In the genomic region with DNA sequence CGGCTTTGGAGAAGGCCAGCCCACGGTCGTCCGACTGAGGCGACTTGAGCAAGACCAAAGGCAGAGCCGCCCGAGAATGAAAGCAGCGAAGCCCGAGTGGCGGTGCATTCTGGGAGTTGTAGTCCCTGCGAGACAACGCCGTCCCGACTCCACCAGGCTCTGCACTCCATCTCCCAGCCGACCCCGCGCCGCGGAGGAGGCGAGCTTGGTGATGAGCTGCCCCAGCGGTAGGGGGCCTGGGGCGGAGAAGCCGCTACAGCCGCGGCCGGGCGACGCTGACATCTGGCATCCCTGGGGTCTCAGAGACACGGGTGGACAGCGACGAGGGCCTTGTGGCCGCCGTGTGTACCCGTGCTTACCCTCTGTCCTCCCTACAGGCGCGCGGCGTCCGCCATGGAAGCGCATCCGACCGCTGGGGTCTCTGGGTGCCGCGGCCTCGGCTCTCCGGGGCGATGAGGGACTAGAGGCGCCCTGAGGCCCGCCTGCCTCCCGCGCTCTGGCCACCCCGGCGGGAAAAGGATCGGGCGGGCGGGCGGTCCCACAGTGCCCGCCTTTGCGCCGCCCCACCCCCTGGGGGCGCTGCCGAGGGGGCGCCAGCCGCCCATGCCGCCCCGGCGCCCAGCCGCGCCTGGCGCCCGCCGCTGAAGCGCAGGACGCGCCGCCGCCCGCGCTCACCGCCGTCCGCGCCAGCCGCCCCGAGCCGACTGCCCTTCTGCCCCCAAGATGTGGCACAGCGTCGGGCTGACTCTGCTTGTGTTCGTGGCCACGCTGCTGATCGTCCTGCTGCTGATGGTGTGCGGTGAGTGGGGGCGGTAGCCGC, we compare ENCODE assay signal across 1 cellular context.
TF ChIP-seq lines count a peak whose summit lies in the region.

SMIM13 (plus strand) TSS at position 244 of the 820 bp plus-strand sequence; CDS start at position 724, 480 bp downstream.

TF ChIP-seq in HEK293, 187 proteins besides CTCF, POLR2A, EP300 and RAD21 (continued from another document and continues in another):
- TF ChIP-seq, protein P1, sequence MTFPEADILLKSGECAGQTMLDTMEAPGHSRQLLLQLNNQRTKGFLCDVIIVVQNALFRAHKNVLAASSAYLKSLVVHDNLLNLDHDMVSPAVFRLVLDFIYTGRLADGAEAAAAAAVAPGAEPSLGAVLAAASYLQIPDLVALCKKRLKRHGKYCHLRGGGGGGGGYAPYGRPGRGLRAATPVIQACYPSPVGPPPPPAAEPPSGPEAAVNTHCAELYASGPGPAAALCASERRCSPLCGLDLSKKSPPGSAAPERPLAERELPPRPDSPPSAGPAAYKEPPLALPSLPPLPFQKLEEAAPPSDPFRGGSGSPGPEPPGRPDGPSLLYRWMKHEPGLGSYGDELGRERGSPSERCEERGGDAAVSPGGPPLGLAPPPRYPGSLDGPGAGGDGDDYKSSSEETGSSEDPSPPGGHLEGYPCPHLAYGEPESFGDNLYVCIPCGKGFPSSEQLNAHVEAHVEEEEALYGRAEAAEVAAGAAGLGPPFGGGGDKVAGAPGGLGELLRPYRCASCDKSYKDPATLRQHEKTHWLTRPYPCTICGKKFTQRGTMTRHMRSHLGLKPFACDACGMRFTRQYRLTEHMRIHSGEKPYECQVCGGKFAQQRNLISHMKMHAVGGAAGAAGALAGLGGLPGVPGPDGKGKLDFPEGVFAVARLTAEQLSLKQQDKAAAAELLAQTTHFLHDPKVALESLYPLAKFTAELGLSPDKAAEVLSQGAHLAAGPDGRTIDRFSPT (tag by site-specific recombination; IDR thresholded peaks at IDR 0.05) = peak; percentile 41
- TF ChIP-seq, protein P2, sequence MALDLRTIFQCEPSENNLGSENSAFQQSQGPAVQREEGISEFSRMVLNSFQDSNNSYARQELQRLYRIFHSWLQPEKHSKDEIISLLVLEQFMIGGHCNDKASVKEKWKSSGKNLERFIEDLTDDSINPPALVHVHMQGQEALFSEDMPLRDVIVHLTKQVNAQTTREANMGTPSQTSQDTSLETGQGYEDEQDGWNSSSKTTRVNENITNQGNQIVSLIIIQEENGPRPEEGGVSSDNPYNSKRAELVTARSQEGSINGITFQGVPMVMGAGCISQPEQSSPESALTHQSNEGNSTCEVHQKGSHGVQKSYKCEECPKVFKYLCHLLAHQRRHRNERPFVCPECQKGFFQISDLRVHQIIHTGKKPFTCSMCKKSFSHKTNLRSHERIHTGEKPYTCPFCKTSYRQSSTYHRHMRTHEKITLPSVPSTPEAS (tag by site-specific recombination; IDR thresholded peaks at IDR 0.05) = 0 out of 2 replicates have a peak, but pooled peaks have one; percentile 11
- peak; percentile 94 for TF ChIP-seq ZBTB20 (tag by site-specific recombination; IDR thresholded peaks at IDR 0.05)
- no peak for TF ChIP-seq ZBTB1 (tag by site-specific recombination; IDR thresholded peaks at IDR 0.05)
- TF ChIP-seq, protein P3, sequence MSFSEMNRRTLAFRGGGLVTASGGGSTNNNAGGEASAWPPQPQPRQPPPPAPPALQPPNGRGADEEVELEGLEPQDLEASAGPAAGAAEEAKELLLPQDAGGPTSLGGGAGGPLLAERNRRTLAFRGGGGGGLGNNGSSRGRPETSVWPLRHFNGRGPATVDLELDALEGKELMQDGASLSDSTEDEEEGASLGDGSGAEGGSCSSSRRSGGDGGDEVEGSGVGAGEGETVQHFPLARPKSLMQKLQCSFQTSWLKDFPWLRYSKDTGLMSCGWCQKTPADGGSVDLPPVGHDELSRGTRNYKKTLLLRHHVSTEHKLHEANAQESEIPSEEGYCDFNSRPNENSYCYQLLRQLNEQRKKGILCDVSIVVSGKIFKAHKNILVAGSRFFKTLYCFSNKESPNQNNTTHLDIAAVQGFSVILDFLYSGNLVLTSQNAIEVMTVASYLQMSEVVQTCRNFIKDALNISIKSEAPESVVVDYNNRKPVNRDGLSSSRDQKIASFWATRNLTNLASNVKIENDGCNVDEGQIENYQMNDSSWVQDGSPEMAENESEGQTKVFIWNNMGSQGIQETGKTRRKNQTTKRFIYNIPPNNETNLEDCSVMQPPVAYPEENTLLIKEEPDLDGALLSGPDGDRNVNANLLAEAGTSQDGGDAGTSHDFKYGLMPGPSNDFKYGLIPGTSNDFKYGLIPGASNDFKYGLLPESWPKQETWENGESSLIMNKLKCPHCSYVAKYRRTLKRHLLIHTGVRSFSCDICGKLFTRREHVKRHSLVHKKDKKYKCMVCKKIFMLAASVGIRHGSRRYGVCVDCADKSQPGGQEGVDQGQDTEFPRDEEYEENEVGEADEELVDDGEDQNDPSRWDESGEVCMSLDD (tag by site-specific recombination; IDR thresholded peaks at IDR 0.05) = peak; percentile 89
- TF ChIP-seq KLF9 (tag by site-specific recombination; IDR thresholded peaks at IDR 0.05; ENCODE audit: low read depth) = no peak
- TF ChIP-seq ZNF549 (tag by site-specific recombination; IDR thresholded peaks at IDR 0.05) = no peak
- TF ChIP-seq, protein P4, sequence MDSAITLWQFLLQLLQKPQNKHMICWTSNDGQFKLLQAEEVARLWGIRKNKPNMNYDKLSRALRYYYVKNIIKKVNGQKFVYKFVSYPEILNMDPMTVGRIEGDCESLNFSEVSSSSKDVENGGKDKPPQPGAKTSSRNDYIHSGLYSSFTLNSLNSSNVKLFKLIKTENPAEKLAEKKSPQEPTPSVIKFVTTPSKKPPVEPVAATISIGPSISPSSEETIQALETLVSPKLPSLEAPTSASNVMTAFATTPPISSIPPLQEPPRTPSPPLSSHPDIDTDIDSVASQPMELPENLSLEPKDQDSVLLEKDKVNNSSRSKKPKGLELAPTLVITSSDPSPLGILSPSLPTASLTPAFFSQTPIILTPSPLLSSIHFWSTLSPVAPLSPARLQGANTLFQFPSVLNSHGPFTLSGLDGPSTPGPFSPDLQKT (IDR thresholded peaks at IDR 0.05; ENCODE audit: borderline replicate concordance, low read depth, low read length) = no peak
- TF ChIP-seq YY1 (tag by site-specific recombination; IDR thresholded peaks at IDR 0.05) = peak; percentile 82
- peak; percentile 32; the same call in 1 of the 2 replicates for TF ChIP-seq ZNF488 (tag by site-specific recombination; IDR thresholded peaks at IDR 0.05)
- TF ChIP-seq ZBTB8A (tag by site-specific recombination; IDR thresholded peaks at IDR 0.05) = peak; percentile 96
- 0 out of 2 replicates have a peak, but pooled peaks have one; percentile 33 for TF ChIP-seq OVOL3 (tag by site-specific recombination; IDR thresholded peaks at IDR 0.05)
- no peak for TF ChIP-seq ZNF48 (tag by site-specific recombination; IDR thresholded peaks at IDR 0.05)
- TF ChIP-seq KLF8 (tag by site-specific recombination; IDR thresholded peaks at IDR 0.05) = peak; percentile 91
- peak; percentile 50; the same call in 1 of the 2 replicates for TF ChIP-seq ZNF184 (tag by site-specific recombination; IDR thresholded peaks at IDR 0.05)
- TF ChIP-seq ZNF155 (tag by site-specific recombination; IDR thresholded peaks at IDR 0.05) = no peak
- TF ChIP-seq, protein P5, sequence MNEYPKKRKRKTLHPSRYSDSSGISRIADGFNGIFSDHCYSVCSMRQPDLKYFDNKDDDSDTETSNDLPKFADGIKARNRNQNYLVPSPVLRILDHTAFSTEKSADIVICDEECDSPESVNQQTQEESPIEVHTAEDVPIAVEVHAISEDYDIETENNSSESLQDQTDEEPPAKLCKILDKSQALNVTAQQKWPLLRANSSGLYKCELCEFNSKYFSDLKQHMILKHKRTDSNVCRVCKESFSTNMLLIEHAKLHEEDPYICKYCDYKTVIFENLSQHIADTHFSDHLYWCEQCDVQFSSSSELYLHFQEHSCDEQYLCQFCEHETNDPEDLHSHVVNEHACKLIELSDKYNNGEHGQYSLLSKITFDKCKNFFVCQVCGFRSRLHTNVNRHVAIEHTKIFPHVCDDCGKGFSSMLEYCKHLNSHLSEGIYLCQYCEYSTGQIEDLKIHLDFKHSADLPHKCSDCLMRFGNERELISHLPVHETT (tag by site-specific recombination; IDR thresholded peaks at IDR 0.05) = no peak; the same call in none of the 2 replicates
- TF ChIP-seq ZNF529 (tag by site-specific recombination; IDR thresholded peaks at IDR 0.05; ENCODE audit: insufficient replicate concordance) = no peak
- TF ChIP-seq, protein P6, sequence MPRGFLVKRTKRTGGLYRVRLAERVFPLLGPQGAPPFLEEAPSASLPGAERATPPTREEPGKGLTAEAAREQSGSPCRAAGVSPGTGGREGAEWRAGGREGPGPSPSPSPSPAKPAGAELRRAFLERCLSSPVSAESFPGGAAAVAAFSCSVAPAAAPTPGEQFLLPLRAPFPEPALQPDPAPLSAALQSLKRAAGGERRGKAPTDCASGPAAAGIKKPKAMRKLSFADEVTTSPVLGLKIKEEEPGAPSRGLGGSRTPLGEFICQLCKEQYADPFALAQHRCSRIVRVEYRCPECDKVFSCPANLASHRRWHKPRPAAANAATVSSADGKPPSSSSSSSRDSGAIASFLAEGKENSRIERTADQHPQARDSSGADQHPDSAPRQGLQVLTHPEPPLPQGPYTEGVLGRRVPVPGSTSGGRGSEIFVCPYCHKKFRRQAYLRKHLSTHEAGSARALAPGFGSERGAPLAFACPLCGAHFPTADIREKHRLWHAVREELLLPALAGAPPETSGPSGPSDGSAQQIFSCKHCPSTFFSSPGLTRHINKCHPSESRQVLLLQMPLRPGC (tag by site-specific recombination; IDR thresholded peaks at IDR 0.05) = peak; percentile 77
- TF ChIP-seq ZNF274 (IDR thresholded peaks at IDR 0.05; ENCODE audit: low read length) = no peak
- TF ChIP-seq ZNF274 (tag by site-specific recombination; IDR thresholded peaks at IDR 0.05; ENCODE audit: borderline replicate concordance) = no peak
- no peak for TF ChIP-seq ZNF791 (tag by site-specific recombination; IDR thresholded peaks at IDR 0.05)
- peak; percentile 94 for TF ChIP-seq ZEB2 (tag by site-specific recombination; IDR thresholded peaks at IDR 0.05)
- no peak for TF ChIP-seq ZNF830 (tag by site-specific recombination; IDR thresholded peaks at IDR 0.05; ENCODE audit: low read depth)
- peak; percentile 44 for TF ChIP-seq FEZF1 (tag by site-specific recombination; IDR thresholded peaks at IDR 0.05)
- peak; percentile 39; the same call in 1 of the 2 replicates for TF ChIP-seq IKZF3 (tag by site-specific recombination; IDR thresholded peaks at IDR 0.05)
- TF ChIP-seq, protein P7, sequence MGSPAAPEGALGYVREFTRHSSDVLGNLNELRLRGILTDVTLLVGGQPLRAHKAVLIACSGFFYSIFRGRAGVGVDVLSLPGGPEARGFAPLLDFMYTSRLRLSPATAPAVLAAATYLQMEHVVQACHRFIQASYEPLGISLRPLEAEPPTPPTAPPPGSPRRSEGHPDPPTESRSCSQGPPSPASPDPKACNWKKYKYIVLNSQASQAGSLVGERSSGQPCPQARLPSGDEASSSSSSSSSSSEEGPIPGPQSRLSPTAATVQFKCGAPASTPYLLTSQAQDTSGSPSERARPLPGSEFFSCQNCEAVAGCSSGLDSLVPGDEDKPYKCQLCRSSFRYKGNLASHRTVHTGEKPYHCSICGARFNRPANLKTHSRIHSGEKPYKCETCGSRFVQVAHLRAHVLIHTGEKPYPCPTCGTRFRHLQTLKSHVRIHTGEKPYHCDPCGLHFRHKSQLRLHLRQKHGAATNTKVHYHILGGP (tag by site-specific recombination; IDR thresholded peaks at IDR 0.05) = no peak
- no peak for TF ChIP-seq ZNF670 (tag by site-specific recombination; IDR thresholded peaks at IDR 0.05; ENCODE audit: low read depth)
- peak; percentile 63; the same call in 1 of the 2 replicates for TF ChIP-seq ZNF398 (tag by site-specific recombination; IDR thresholded peaks at IDR 0.05)
- peak; percentile 58 for TF ChIP-seq PBX3 (CRISPR knock-in tag; IDR thresholded peaks at IDR 0.05)
- no peak for TF ChIP-seq ZNF426 (tag by site-specific recombination; IDR thresholded peaks at IDR 0.05)
- no peak for TF ChIP-seq ZNF707 (tag by site-specific recombination; IDR thresholded peaks at IDR 0.05)
- no peak for TF ChIP-seq ZNF292 (tag by site-specific recombination; IDR thresholded peaks at IDR 0.05; ENCODE audit: borderline replicate concordance, low read depth)
- peak; percentile 99 for TF ChIP-seq ZBTB17 (tag by site-specific recombination; IDR thresholded peaks at IDR 0.05)
- no peak for TF ChIP-seq ZNF350 (tag by site-specific recombination; IDR thresholded peaks at IDR 0.05)
- TF ChIP-seq ZNF112 (tag by site-specific recombination; IDR thresholded peaks at IDR 0.05) = no peak
- no peak for TF ChIP-seq ZNF132 (tag by site-specific recombination; IDR thresholded peaks at IDR 0.05; ENCODE audit: borderline replicate concordance)
